Comparison of ENCODE assay signal across 1 cellular context in genomic region chr1:221834698-221835538, GRCh38.
TF ChIP-seq lines count a peak whose summit lies in the region.

No MANE protein-coding gene starts in this region.

TF ChIP-seq in HepG2, 621 proteins besides CTCF, POLR2A, EP300 and RAD21 (continued from another document):
- TF ChIP-seq ARID3A (IDR thresholded peaks at IDR 0.05; ENCODE audit: low read depth, low read length): no peak
- no peak for TF ChIP-seq ZNF20 (CRISPR knock-in tag; IDR thresholded peaks at IDR 0.05)
- TF ChIP-seq ONECUT2 (CRISPR knock-in tag; IDR thresholded peaks at IDR 0.05): peak; percentile 79
- TF ChIP-seq ATF5 (CRISPR knock-in tag; IDR thresholded peaks at IDR 0.05; ENCODE audit: low read depth): no peak
- TF ChIP-seq ZNF652 (CRISPR knock-in tag; IDR thresholded peaks at IDR 0.05; ENCODE audit: borderline replicate concordance, low read depth): no peak
TF ChIP-seq in HepG2: peak in this region for 18.
